Comparison of ENCODE assay signal across 1 cellular context in genomic region chr10:79063661-79064490, GRCh38.
TF ChIP-seq lines count a peak whose summit lies in the region.

No MANE protein-coding gene starts in this region.

TF ChIP-seq in H1, 55 proteins besides CTCF, POLR2A, EP300 and RAD21:
- TF ChIP-seq CBX8 (IDR thresholded peaks at IDR 0.05; ENCODE audit: borderline replicate concordance, low read depth, low read length) = no peak
- TF ChIP-seq GTF2F1 (IDR thresholded peaks at IDR 0.05; ENCODE audit: borderline replicate concordance, low read depth, low read length) = no peak
- no peak for TF ChIP-seq TAF1 (IDR thresholded peaks at IDR 0.05; ENCODE audit: low read depth, low read length)
- TF ChIP-seq BRCA1 (IDR thresholded peaks at IDR 0.05; ENCODE audit: low read depth, low read length) = no peak
- no peak for TF ChIP-seq SP2 (IDR thresholded peaks at IDR 0.05; ENCODE audit: low read length)
- no peak for TF ChIP-seq KDM1A (IDR thresholded peaks at IDR 0.05; ENCODE audit: borderline replicate concordance, low read length)
- TF ChIP-seq, protein P1, sequence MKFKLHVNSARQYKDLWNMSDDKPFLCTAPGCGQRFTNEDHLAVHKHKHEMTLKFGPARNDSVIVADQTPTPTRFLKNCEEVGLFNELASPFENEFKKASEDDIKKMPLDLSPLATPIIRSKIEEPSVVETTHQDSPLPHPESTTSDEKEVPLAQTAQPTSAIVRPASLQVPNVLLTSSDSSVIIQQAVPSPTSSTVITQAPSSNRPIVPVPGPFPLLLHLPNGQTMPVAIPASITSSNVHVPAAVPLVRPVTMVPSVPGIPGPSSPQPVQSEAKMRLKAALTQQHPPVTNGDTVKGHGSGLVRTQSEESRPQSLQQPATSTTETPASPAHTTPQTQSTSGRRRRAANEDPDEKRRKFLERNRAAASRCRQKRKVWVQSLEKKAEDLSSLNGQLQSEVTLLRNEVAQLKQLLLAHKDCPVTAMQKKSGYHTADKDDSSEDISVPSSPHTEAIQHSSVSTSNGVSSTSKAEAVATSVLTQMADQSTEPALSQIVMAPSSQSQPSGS (IDR thresholded peaks at IDR 0.05; ENCODE audit: low read length) = no peak
- no peak for TF ChIP-seq CTBP2 (IDR thresholded peaks at IDR 0.05; ENCODE audit: borderline replicate concordance, insufficient read depth, insufficient read length, low read length)
- TF ChIP-seq POU5F1 (IDR thresholded peaks at IDR 0.05; ENCODE audit: low read depth, low read length) = no peak
- no peak for TF ChIP-seq RNF2 (IDR thresholded peaks at IDR 0.05; ENCODE audit: borderline replicate concordance, low read depth, low read length, missing control alignments, poor library complexity, severe bottlenecking)
- no peak for TF ChIP-seq HDAC2 (IDR thresholded peaks at IDR 0.05; ENCODE audit: borderline replicate concordance in 1 of 2, low read depth in 2 of 2, low read length in 2 of 2)
- TF ChIP-seq CHD7 (IDR thresholded peaks at IDR 0.05; ENCODE audit: insufficient replicate concordance, low read length) = no peak
- no peak for TF ChIP-seq CEBPB (IDR thresholded peaks at IDR 0.05; ENCODE audit: low read depth, low read length)
- no peak for TF ChIP-seq KDM4A (IDR thresholded peaks at IDR 0.05; ENCODE audit: low read depth, low read length, severe bottlenecking)
